ENCODE assay signal across 8 cellular contexts in the genomic region with DNA sequence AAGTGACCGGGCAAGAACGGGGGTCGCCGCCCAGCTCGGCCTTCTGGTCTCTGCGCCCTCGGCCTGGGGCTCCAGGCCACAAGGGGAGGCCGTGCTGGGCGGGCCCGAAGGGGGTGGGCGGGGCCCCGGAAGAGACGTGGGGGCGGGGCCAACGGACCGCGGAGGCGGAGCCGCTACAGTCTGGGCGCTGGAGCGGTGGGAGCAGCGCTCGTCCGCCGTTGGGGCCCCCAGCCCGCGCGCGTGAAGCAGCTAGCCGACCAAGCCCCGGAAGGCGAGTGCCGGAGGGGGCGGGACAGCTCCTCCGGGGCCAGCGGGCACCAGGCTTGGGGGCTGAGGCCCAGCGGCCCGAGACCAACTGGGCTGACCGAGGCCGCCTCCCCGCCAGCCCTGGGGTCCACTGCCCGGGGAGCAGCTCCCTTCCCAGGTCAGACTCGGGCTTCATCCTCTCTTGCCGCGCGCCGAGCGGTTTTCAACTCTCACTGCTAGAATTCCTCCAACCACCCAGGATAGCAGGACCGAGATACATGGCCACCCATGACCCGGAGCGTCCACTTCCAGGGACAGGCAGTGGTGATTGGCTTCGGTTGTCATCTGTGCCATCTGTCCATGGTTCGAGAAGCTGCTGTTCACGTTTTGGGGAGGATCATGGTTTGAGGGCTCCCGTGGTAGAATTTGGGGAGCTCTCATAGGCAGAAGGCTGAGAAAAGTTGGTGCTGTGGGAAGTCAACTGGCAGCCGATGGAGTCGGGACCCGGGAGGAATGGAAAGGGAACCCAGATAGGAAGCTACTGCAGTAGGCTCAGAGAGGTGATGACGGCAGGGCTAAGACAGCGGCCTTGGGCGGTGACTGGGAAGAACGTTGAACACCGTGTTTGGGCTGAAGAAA. TPM values are rescaled to one million over a fixed set of nuclear protein-coding genes. Genes with fewer than 3 reads are reported as not detected.
DNase-seq lines count a peak whose midpoint lies in the region; ATAC-seq, FAIRE-seq and TF ChIP-seq lines count a peak whose summit lies in the region.

No MANE protein-coding gene starts in this region.

- peak overlapping the region; percentile 70 to 86 (median 80) for H3K4me3 ChIP-seq in fibroblast of lung (replicated peaks in 1 of 4; ENCODE audit: control extremely low read depth in 1 of 4, insufficient read depth in 1 of 4, low read depth in 3 of 4, low read length in 4 of 4)

- H3K79me2 ChIP-seq in fibroblast of lung (ENCODE audit: control insufficient read depth, insufficient read depth, low read length), result no peaks in the 10 kb centered on the region

- FAIRE-seq in HTR-8/SVneo (lab: Jason Lieb, UNC) (no peak), RCC 7860 (lab: Jason Lieb, UNC) (no peak)

- peaks cover 33 to 68% (median 56%) of the 10 kb centered on the region in 3 donors for H3K4me1 Mint-ChIP-seq in naive B cell
- peaks cover 45% of the 10 kb centered on the region for H3K4me1 Mint-ChIP-seq in stimulated activated effector memory CD8-positive, alpha-beta T cell treated with anti-CD3 and anti-CD28 coated beads, Interleukin-12 subunit alpha, Interleukin-12 subunit beta, amount 100 ng/mL, for 72 hours

- no peaks in the 10 kb centered on the region for H3K27me3 ChIP-seq in fibroblast of lung (ENCODE audit: control insufficient read depth, insufficient read depth, low read length)

- peak overlapping the region; percentile 84 to 98 (median 96) for H3K27ac Mint-ChIP-seq in naive B cell
- peak overlapping the region; percentile 92 for H3K27ac Mint-ChIP-seq in stimulated activated effector memory CD8-positive, alpha-beta T cell treated with anti-CD3 and anti-CD28 coated beads, Interleukin-12 subunit alpha, Interleukin-12 subunit beta, amount 100 ng/mL, for 72 hours

- H3K36me3 ChIP-seq in fibroblast of lung (ENCODE audit: control insufficient read depth, insufficient read depth, low read length), result no peaks in the 10 kb centered on the region

- H3K4me1 ChIP-seq in fibroblast of lung (ENCODE audit: control insufficient read depth, extremely low read depth, insufficient read depth, low read length), result no peaks in the 10 kb centered on the region

- H3K9ac ChIP-seq in fibroblast of lung (ENCODE audit: insufficient read depth, low read length), result peak overlapping the region; percentile 71

- peak overlapping the region; percentile 98 for H3K4me2 ChIP-seq in fibroblast of lung (ENCODE audit: extremely low read depth, insufficient read depth, low read length)

- H3K4me3 Mint-ChIP-seq in naive B cell, result peak overlapping the region; percentile 80 to 97 (median 92)
- H3K4me3 Mint-ChIP-seq in stimulated activated effector memory CD8-positive, alpha-beta T cell treated with anti-CD3 and anti-CD28 coated beads, Interleukin-12 subunit alpha, Interleukin-12 subunit beta, amount 100 ng/mL, for 72 hours, result peak overlapping the region; percentile 88

- H3K27ac ChIP-seq in fibroblast of lung (ENCODE audit: insufficient read depth, low read length), result peak overlapping the region; percentile 83

- peak; percentile 90 to 92 for ATAC-seq in naive B cell (ENCODE audit: low read depth in 2 of 2)
- peak; percentile 95 for ATAC-seq in stimulated activated effector memory CD8-positive, alpha-beta T cell treated with anti-CD3 and anti-CD28 coated beads, Interleukin-12 subunit alpha, Interleukin-12 subunit beta, amount 100 ng/mL, for 72 hours

- no peaks in the 10 kb centered on the region for H3K9me3 ChIP-seq in fibroblast of lung (ENCODE audit: control insufficient read depth, insufficient read depth, low read depth, low read length)

- no peaks in the 10 kb centered on the region for H3K36me3 Mint-ChIP-seq in naive B cell
- H3K36me3 Mint-ChIP-seq in stimulated activated effector memory CD8-positive, alpha-beta T cell treated with anti-CD3 and anti-CD28 coated beads, Interleukin-12 subunit alpha, Interleukin-12 subunit beta, amount 100 ng/mL, for 72 hours, result peaks cover 6% of the 10 kb centered on the region

- H3K27me3 Mint-ChIP-seq in naive B cell, result no peaks in the 10 kb centered on the region

- no peaks in the 10 kb centered on the region for H3K9me3 Mint-ChIP-seq in naive B cell
- no peaks in the 10 kb centered on the region for H3K9me3 Mint-ChIP-seq in stimulated activated effector memory CD8-positive, alpha-beta T cell treated with anti-CD3 and anti-CD28 coated beads, Interleukin-12 subunit alpha, Interleukin-12 subunit beta, amount 100 ng/mL, for 72 hours

- H4K20me1 ChIP-seq in fibroblast of lung (ENCODE audit: control insufficient read depth, extremely low read depth, insufficient read depth, low read length), result no peaks in the 10 kb centered on the region

- DNase-seq in COLO829 (ENCODE audit: low spot score) (peak; percentile 77), GM20000 (ENCODE audit: low spot score) (peak; percentile 97), HTR-8/SVneo (ENCODE audit: insufficient read length, low spot score) (peak; percentile 75), RCC 7860 (ENCODE audit: low spot score) (peak; percentile 11), fibroblast of lung (ENCODE audit: low read depth in 2 of 2) (peak; percentile 65 to 76), naive B cell (peak; percentile 86)
- peak; percentile 68 to 71 for DNase-seq in activated T-helper 1 cell treated with anti-CD3 and anti-CD28 coated beads, Interleukin-2, amount 50 U/mL, for 16 hours (ENCODE audit: low read depth in 1 of 2, low spot score in 1 of 2)
- peak; percentile 72 to 87 for DNase-seq in stimulated activated effector memory CD8-positive, alpha-beta T cell treated with anti-CD3 and anti-CD28 coated beads, Interleukin-12 subunit alpha, Interleukin-12 subunit beta, amount 100 ng/mL, for 72 hours (ENCODE audit: low spot score in 2 of 2)

- no peak for TF ChIP-seq CTCF in GM20000 (IDR thresholded peaks at IDR 0.05; ENCODE audit: extremely low read depth, missing control alignments)
- no peak for TF ChIP-seq CTCF in fibroblast of lung (conservative IDR thresholded peaks at IDR 0.05 in 1 of 2, IDR thresholded peaks at IDR 0.05 in 1 of 2; ENCODE audit: low read depth in 1 of 2, low read length in 2 of 2)

- peak overlapping the region; percentile 96 for H2AFZ ChIP-seq in fibroblast of lung (ENCODE audit: low read length)

RNA-seq across cellular contexts. Expression of a gene that starts 44.6 kb away (rescaled TPM):
- total RNA-seq in fibroblast of lung, result 40.8 and 49.6 TPM in 2 replicates
- polyA plus RNA-seq in fibroblast of lung (45.8 and 49.0 TPM in 2 replicates), naive B cell (ENCODE audit: low read depth in 6 of 6) (10 to 100 TPM; 20.2 to 42.5 (median 34.8) TPM)
- 40.5 and 41.8 TPM in 2 replicates for polyA plus RNA-seq in fibroblast of lung (2012)
- 42.0 and 69.9 TPM in 2 replicates for polyA minus RNA-seq in fibroblast of lung (ENCODE audit: low replicate concordance)

RNA-seq across cellular contexts. Expression of a gene that starts 51.8 kb away (rescaled TPM):
- 24.7 and 43.4 TPM in 2 replicates for total RNA-seq in fibroblast of lung
- polyA plus RNA-seq in fibroblast of lung, result 60.0 and 61.6 TPM in 2 replicates
- 90.7 and 110 TPM in 2 replicates for polyA plus RNA-seq in fibroblast of lung (2012)
- polyA minus RNA-seq in fibroblast of lung (ENCODE audit: low replicate concordance), result 91.7 and 92.6 TPM in 2 replicates
- 100 to 1,000 TPM in 4 of 6 donors, 10 to 100 TPM in 2; 90.5 to 200 (median 115) TPM for polyA plus RNA-seq in naive B cell (ENCODE audit: low read depth in 6 of 6)

Comparison
In these comparisons a context has a peak if more than half of its experiments do, and no peak if none do; other contexts are left out.
1. Peak in every context shown above with its lines: DNase-seq, ATAC-seq, H3K4me3 ChIP-seq and H3K27ac ChIP-seq.
2. DNase-seq: peak in every context shown above with its lines; median percentile 97 in GM20000; 86 in naive B cell; 80 in stimulated activated effector memory CD8-positive, alpha-beta T cell treated with anti-CD3 and anti-CD28 coated beads, Interleukin-12 subunit alpha, Interleukin-12 subunit beta, amount 100 ng/mL, for 72 hours; 77 in COLO829; 75 in HTR-8/SVneo; 70 in fibroblast of lung; 70 in activated T-helper 1 cell treated with anti-CD3 and anti-CD28 coated beads, Interleukin-2, amount 50 U/mL, for 16 hours; 11 in RCC 7860.